In the genomic region with DNA sequence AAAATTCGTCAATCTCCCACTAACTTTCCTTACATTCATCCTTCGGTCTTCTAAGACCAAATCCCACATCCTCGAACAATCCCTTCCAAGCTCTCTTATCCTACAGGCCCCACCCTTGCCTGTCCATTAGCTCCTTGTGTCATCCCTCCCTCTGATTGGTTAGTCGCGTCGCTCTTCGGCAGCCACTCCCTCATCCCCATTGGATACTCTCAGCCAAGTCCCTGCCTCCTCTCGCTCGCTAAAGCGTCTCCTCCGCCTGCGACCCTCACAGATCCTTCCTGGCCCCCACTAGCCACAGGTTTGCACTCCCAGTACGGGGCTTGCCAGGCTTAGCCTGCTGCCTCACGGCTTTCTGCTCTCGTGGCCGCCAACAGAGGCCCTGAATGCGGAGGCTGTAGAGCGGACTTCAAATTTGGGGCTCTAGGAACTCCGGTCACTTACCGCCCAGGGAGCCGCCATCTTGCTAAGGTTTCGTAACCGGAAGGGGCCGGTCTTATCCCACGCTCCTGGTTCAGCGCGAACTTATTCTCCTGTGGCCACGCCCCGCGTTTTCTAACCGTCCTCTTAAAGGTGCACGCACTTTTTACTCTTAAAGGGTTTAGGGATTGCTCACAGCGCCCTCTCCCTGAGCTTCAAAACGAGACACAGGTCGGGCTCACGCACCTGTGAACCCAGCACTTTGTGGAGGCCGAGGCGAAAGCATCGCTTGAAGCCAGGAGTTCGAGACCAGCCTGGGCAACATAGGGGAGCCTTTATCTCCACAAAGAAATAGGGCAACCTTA, we compare ENCODE assay signal across 1 cellular context.
TF ChIP-seq lines count a peak whose summit lies in the region.

A gene (minus strand): TSS at position 472 of the 782 bp plus-strand sequence. CDS start 13 bp downstream, at position 459.

TF ChIP-seq in WTC11, 78 proteins besides CTCF, POLR2A, EP300 and RAD21 (continued from another document):
- TF ChIP-seq, protein P1, sequence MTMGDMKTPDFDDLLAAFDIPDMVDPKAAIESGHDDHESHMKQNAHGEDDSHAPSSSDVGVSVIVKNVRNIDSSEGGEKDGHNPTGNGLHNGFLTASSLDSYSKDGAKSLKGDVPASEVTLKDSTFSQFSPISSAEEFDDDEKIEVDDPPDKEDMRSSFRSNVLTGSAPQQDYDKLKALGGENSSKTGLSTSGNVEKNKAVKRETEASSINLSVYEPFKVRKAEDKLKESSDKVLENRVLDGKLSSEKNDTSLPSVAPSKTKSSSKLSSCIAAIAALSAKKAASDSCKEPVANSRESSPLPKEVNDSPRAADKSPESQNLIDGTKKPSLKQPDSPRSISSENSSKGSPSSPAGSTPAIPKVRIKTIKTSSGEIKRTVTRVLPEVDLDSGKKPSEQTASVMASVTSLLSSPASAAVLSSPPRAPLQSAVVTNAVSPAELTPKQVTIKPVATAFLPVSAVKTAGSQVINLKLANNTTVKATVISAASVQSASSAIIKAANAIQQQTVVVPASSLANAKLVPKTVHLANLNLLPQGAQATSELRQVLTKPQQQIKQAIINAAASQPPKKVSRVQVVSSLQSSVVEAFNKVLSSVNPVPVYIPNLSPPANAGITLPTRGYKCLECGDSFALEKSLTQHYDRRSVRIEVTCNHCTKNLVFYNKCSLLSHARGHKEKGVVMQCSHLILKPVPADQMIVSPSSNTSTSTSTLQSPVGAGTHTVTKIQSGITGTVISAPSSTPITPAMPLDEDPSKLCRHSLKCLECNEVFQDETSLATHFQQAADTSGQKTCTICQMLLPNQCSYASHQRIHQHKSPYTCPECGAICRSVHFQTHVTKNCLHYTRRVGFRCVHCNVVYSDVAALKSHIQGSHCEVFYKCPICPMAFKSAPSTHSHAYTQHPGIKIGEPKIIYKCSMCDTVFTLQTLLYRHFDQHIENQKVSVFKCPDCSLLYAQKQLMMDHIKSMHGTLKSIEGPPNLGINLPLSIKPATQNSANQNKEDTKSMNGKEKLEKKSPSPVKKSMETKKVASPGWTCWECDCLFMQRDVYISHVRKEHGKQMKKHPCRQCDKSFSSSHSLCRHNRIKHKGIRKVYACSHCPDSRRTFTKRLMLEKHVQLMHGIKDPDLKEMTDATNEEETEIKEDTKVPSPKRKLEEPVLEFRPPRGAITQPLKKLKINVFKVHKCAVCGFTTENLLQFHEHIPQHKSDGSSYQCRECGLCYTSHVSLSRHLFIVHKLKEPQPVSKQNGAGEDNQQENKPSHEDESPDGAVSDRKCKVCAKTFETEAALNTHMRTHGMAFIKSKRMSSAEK (CRISPR knock-in tag; IDR thresholded peaks at IDR 0.05; ENCODE audit: borderline replicate concordance) = no peak
- 0 out of 2 replicates have a peak, but pooled peaks have one; percentile 42 for TF ChIP-seq TEAD1 (CRISPR knock-in tag; IDR thresholded peaks at IDR 0.05)
- TF ChIP-seq, protein P2, sequence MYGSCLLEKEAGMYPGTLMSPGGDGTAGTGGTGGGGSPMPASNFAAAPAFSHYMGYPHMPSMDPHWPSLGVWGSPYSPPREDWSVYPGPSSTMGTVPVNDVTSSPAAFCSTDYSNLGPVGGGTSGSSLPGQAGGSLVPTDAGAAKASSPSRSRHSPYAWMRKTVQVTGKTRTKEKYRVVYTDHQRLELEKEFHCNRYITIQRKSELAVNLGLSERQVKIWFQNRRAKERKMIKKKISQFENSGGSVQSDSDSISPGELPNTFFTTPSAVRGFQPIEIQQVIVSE (CRISPR knock-in tag; IDR thresholded peaks at IDR 0.05; ENCODE audit: borderline replicate concordance) = no peak
- TF ChIP-seq, protein P3, sequence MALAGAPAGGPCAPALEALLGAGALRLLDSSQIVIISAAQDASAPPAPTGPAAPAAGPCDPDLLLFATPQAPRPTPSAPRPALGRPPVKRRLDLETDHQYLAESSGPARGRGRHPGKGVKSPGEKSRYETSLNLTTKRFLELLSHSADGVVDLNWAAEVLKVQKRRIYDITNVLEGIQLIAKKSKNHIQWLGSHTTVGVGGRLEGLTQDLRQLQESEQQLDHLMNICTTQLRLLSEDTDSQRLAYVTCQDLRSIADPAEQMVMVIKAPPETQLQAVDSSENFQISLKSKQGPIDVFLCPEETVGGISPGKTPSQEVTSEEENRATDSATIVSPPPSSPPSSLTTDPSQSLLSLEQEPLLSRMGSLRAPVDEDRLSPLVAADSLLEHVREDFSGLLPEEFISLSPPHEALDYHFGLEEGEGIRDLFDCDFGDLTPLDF (CRISPR knock-in tag; IDR thresholded peaks at IDR 0.05) = no peak
- TF ChIP-seq, protein P4, sequence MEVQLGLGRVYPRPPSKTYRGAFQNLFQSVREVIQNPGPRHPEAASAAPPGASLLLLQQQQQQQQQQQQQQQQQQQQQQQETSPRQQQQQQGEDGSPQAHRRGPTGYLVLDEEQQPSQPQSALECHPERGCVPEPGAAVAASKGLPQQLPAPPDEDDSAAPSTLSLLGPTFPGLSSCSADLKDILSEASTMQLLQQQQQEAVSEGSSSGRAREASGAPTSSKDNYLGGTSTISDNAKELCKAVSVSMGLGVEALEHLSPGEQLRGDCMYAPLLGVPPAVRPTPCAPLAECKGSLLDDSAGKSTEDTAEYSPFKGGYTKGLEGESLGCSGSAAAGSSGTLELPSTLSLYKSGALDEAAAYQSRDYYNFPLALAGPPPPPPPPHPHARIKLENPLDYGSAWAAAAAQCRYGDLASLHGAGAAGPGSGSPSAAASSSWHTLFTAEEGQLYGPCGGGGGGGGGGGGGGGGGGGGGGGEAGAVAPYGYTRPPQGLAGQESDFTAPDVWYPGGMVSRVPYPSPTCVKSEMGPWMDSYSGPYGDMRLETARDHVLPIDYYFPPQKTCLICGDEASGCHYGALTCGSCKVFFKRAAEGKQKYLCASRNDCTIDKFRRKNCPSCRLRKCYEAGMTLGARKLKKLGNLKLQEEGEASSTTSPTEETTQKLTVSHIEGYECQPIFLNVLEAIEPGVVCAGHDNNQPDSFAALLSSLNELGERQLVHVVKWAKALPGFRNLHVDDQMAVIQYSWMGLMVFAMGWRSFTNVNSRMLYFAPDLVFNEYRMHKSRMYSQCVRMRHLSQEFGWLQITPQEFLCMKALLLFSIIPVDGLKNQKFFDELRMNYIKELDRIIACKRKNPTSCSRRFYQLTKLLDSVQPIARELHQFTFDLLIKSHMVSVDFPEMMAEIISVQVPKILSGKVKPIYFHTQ (CRISPR knock-in tag; IDR thresholded peaks at IDR 0.05) = no peak
- no peak for TF ChIP-seq ATF1 (CRISPR knock-in tag; IDR thresholded peaks at IDR 0.05)
- TF ChIP-seq, protein P5, sequence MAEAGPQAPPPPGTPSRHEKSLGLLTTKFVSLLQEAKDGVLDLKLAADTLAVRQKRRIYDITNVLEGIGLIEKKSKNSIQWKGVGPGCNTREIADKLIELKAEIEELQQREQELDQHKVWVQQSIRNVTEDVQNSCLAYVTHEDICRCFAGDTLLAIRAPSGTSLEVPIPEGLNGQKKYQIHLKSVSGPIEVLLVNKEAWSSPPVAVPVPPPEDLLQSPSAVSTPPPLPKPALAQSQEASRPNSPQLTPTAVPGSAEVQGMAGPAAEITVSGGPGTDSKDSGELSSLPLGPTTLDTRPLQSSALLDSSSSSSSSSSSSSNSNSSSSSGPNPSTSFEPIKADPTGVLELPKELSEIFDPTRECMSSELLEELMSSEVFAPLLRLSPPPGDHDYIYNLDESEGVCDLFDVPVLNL (CRISPR knock-in tag; IDR thresholded peaks at IDR 0.05; ENCODE audit: borderline replicate concordance, low read depth) = no peak
- no peak for TF ChIP-seq SOX15 (CRISPR knock-in tag; IDR thresholded peaks at IDR 0.05)
- TF ChIP-seq, protein P6, sequence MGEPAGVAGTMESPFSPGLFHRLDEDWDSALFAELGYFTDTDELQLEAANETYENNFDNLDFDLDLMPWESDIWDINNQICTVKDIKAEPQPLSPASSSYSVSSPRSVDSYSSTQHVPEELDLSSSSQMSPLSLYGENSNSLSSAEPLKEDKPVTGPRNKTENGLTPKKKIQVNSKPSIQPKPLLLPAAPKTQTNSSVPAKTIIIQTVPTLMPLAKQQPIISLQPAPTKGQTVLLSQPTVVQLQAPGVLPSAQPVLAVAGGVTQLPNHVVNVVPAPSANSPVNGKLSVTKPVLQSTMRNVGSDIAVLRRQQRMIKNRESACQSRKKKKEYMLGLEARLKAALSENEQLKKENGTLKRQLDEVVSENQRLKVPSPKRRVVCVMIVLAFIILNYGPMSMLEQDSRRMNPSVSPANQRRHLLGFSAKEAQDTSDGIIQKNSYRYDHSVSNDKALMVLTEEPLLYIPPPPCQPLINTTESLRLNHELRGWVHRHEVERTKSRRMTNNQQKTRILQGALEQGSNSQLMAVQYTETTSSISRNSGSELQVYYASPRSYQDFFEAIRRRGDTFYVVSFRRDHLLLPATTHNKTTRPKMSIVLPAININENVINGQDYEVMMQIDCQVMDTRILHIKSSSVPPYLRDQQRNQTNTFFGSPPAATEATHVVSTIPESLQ (CRISPR knock-in tag; IDR thresholded peaks at IDR 0.05) = no peak
- no peak for TF ChIP-seq NR2C2 (CRISPR knock-in tag; IDR thresholded peaks at IDR 0.05)
- 0 out of 2 replicates have a peak, but pooled peaks have one; percentile 56 for TF ChIP-seq TEAD4 (CRISPR knock-in tag; IDR thresholded peaks at IDR 0.05)
- TF ChIP-seq NR1H2 (CRISPR knock-in tag; IDR thresholded peaks at IDR 0.05) = no peak
- TF ChIP-seq, protein P7, sequence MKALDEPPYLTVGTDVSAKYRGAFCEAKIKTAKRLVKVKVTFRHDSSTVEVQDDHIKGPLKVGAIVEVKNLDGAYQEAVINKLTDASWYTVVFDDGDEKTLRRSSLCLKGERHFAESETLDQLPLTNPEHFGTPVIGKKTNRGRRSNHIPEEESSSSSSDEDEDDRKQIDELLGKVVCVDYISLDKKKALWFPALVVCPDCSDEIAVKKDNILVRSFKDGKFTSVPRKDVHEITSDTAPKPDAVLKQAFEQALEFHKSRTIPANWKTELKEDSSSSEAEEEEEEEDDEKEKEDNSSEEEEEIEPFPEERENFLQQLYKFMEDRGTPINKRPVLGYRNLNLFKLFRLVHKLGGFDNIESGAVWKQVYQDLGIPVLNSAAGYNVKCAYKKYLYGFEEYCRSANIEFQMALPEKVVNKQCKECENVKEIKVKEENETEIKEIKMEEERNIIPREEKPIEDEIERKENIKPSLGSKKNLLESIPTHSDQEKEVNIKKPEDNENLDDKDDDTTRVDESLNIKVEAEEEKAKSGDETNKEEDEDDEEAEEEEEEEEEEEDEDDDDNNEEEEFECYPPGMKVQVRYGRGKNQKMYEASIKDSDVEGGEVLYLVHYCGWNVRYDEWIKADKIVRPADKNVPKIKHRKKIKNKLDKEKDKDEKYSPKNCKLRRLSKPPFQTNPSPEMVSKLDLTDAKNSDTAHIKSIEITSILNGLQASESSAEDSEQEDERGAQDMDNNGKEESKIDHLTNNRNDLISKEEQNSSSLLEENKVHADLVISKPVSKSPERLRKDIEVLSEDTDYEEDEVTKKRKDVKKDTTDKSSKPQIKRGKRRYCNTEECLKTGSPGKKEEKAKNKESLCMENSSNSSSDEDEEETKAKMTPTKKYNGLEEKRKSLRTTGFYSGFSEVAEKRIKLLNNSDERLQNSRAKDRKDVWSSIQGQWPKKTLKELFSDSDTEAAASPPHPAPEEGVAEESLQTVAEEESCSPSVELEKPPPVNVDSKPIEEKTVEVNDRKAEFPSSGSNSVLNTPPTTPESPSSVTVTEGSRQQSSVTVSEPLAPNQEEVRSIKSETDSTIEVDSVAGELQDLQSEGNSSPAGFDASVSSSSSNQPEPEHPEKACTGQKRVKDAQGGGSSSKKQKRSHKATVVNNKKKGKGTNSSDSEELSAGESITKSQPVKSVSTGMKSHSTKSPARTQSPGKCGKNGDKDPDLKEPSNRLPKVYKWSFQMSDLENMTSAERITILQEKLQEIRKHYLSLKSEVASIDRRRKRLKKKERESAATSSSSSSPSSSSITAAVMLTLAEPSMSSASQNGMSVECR (CRISPR knock-in tag; IDR thresholded peaks at IDR 0.05; ENCODE audit: borderline replicate concordance) = no peak
- TF ChIP-seq, protein P8, sequence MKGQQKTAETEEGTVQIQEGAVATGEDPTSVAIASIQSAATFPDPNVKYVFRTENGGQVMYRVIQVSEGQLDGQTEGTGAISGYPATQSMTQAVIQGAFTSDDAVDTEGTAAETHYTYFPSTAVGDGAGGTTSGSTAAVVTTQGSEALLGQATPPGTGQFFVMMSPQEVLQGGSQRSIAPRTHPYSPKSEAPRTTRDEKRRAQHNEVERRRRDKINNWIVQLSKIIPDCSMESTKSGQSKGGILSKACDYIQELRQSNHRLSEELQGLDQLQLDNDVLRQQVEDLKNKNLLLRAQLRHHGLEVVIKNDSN (CRISPR knock-in tag; IDR thresholded peaks at IDR 0.05) = peak; percentile 36; the same call in 1 of the 2 replicates
- no peak for TF ChIP-seq SMAD3 (CRISPR knock-in tag; IDR thresholded peaks at IDR 0.05; ENCODE audit: borderline replicate concordance)
- TF ChIP-seq NFE2L1 (CRISPR knock-in tag; IDR thresholded peaks at IDR 0.05) = no peak
- peak; percentile 58 for TF ChIP-seq NFYB (CRISPR knock-in tag; conservative IDR thresholded peaks at IDR 0.05; ENCODE audit: low read depth)
- TF ChIP-seq GRHL2 (CRISPR knock-in tag; IDR thresholded peaks at IDR 0.05; ENCODE audit: insufficient replicate concordance, severe bottlenecking) = no peak
- TF ChIP-seq EMX1 (CRISPR knock-in tag; IDR thresholded peaks at IDR 0.05) = no peak
TF ChIP-seq in WTC11: peak in this region for 13.
